15 cellular contexts compared by ENCODE assay signal in the genomic region with DNA sequence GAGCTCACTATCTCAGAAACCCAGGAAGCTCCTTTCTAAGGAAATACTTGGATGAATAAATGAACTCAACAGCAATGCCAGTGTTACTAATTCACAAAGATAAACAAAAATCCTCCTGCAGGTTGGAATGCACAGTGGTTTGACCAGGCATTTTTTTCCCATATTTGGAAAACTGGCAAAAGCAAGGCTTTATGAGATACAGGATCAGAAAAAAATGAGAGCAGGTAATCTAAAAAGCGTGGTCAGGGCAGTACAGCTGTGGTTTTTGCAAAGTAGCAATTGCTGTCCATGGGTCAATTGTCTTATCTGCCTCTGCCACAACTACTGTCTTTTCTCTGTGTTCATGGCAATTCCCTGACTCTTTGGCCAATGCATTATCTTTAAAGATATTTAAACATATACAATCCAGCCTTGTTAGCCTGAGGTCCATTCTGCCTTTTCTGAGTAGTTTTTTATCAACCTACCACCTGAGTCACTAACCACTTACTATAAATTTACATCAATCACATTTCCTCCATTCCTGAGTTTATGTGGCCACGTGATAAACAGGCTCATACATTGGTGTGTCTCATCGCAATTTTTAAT.
DNase-seq lines count a peak whose midpoint lies in the region; ATAC-seq and TF ChIP-seq lines count a peak whose summit lies in the region.
"Had no signal": no experiment of that assay in that cellular context is flagged by ENCODE, and none has a peak within 500 bp of the region (broad histone marks: within the 10 kb centered on the region; RNA-seq: fewer than 3 reads in every experiment).

No MANE protein-coding gene starts in this region.

- H3K9me3 ChIP-seq in cardiac muscle cell (ENCODE audit: low read depth) (no peaks in the 10 kb centered on the region), left lung (peaks cover 0 to 7% of the 10 kb centered on the region in 2 donors)

- H3K4me1 ChIP-seq in cardiac muscle cell (ENCODE audit: low read depth) (no peaks in the 10 kb centered on the region), foreskin keratinocyte (peaks cover 8% of the 10 kb centered on the region), left lung (no peaks in the 10 kb centered on the region)

- intact Hi-C loops in cardiac septum (cut with DNase I) (no loop called here), left lung (cut with DNase I) (no loop called here)

- no peak overlapping the region for H3K27ac Mint-ChIP-seq in activated naive CD4-positive, alpha-beta T cell treated with anti-CD3 and anti-CD28 coated beads, Interleukin-2, amount 50 U/mL, for 72 hours

- no peaks in the 10 kb centered on the region for H3K27me3 ChIP-seq in cardiac muscle cell
- no peaks in the 10 kb centered on the region for H3K27me3 ChIP-seq in foreskin keratinocyte
- H3K27me3 ChIP-seq in left lung, result no peaks in the 10 kb centered on the region

- H3K9me3 Mint-ChIP-seq in activated naive CD4-positive, alpha-beta T cell treated with anti-CD3 and anti-CD28 coated beads, Interleukin-2, amount 50 U/mL, for 72 hours, result peaks cover 5 to 8% of the 10 kb centered on the region in 2 donors

- peak in 1 of 2 donors; percentile 69 for DNase-seq in cardiac muscle cell (ENCODE audit: low read depth in 1 of 2, low spot score in 1 of 2)
- no peak for DNase-seq in cardiac septum (ENCODE audit: low spot score)
- DNase-seq in SW480 (ENCODE audit: low spot score), result peak; percentile 22
- peak; percentile 49 to 66 for DNase-seq in foreskin keratinocyte
- DNase-seq in left lung, result no peak
- DNase-seq in activated naive CD4-positive, alpha-beta T cell treated with anti-CD3 and anti-CD28 coated beads, Interleukin-2, amount 50 U/mL, for 72 hours (ENCODE audit: low spot score in 2 of 2), result no peak
- DNase-seq in DMS153 treated with DMSO at 0.1 percent for 48 hours (lab: John Stamatoyannopoulos, UW; ENCODE audit: unreplicated experiment), result no peak
- DNase-seq in COLO829 (ENCODE audit: low spot score), result no peak
- DNase-seq: 8988T; activated CD8-positive, alpha-beta memory T cell treated with anti-CD3 and anti-CD28 coated beads for 24 hours; DMS 273 treated with DMSO at 0.1 percent for 48 hours; NCI-H1417; NCI-H526; small intestine had no signal

- peak; percentile 31 for TF ChIP-seq CTCF in cardiac muscle cell (IDR thresholded peaks at IDR 0.05; ENCODE audit: low read depth, low read length)
- TF ChIP-seq CTCF in foreskin keratinocyte (conservative IDR thresholded peaks at IDR 0.05), result peak; percentile 32
- TF ChIP-seq CTCF in left lung (IDR thresholded peaks at IDR 0.05), result no peak

- H3K4me3 ChIP-seq in cardiac muscle cell, result no peak overlapping the region
- no peak overlapping the region for H3K4me3 ChIP-seq in left lung

- H3K36me3 ChIP-seq in cardiac muscle cell, result no peaks in the 10 kb centered on the region
- H3K36me3 ChIP-seq in left lung, result no peaks in the 10 kb centered on the region

- H3K27ac ChIP-seq in cardiac muscle cell, result no peak overlapping the region
- no peak overlapping the region for H3K27ac ChIP-seq in foreskin keratinocyte
- no peak overlapping the region for H3K27ac ChIP-seq in left lung

- H3K36me3 Mint-ChIP-seq in activated naive CD4-positive, alpha-beta T cell treated with anti-CD3 and anti-CD28 coated beads, Interleukin-2, amount 50 U/mL, for 72 hours, result no peaks in the 10 kb centered on the region

- no peak for ATAC-seq in foreskin keratinocyte
- ATAC-seq in left lung, result no peak
- ATAC-seq in activated naive CD4-positive, alpha-beta T cell treated with anti-CD3 and anti-CD28 coated beads, Interleukin-2, amount 50 U/mL, for 72 hours, result no peak
- ATAC-seq: Right ventricle myocardium inferior had no signal

Comparison
In these comparisons a context has a peak if more than half of its experiments do, and no peak if none do; other contexts are left out.
1. DNase-seq: peak in SW480 (single experiment) and foreskin keratinocyte (2 of 2); none in cardiac septum (single experiment), left lung (0 of 2), activated naive CD4-positive, alpha-beta T cell treated with anti-CD3 and anti-CD28 coated beads, Interleukin-2, amount 50 U/mL, for 72 hours (0 of 2), DMS153 treated with DMSO at 0.1 percent for 48 hours (single experiment) and COLO829 (single experiment).
2. CTCF ChIP-seq: peak in cardiac muscle cell (single experiment) and foreskin keratinocyte (single experiment); none in left lung (0 of 2).